Comparison of ENCODE assay signal across 8 cellular contexts in genomic region chr12:42482820-42483533, GRCh38.
DNase-seq lines count a peak whose midpoint lies in the region; ATAC-seq and TF ChIP-seq lines count a peak whose summit lies in the region.

No MANE protein-coding gene starts in this region.

- TF ChIP-seq CTCF in BE2C (IDR thresholded peaks at IDR 0.05; ENCODE audit: low read depth, low read length) = peak; percentile 77

- DNase-seq in BE2C (peak; percentile 90), NCI-H82 treated with DMSO at 0.1 percent for 48 hours (lab: John Stamatoyannopoulos, UW; ENCODE audit: unreplicated experiment) (peak; percentile 22), activated T-cell treated with anti-CD3 and anti-CD28 coated beads for 24 hours (ENCODE audit: low read depth) (peak; percentile 33), substantia nigra (lab: John Stamatoyannopoulos, UW) (peak in 40 of 49 donors; percentile 4 to 72 (median 30))

- peaks cover 11% of the 10 kb centered on the region; the same call in 1 of the 2 replicates for H3K4me1 ChIP-seq in BE2C
- H3K4me1 ChIP-seq in esophagus (ENCODE audit: control insufficient read depth in 2 of 2, insufficient read depth in 2 of 2, low read length in 1 of 2) = no peaks in the 10 kb centered on the region
- H3K4me1 ChIP-seq in muscle layer of colon (ENCODE audit: insufficient read depth, low read length) = peaks cover 8% of the 10 kb centered on the region

- H3K9ac ChIP-seq in muscle layer of colon (ENCODE audit: low read length) = peak overlapping the region; percentile 70

- H3K36me3 ChIP-seq in BE2C (no peaks in the 10 kb centered on the region), esophagus (ENCODE audit: control insufficient read depth in 2 of 2, insufficient read depth in 2 of 2, low read length in 1 of 2) (no peaks in the 10 kb centered on the region), muscle layer of colon (ENCODE audit: insufficient read depth, low read length) (no peaks in the 10 kb centered on the region)

- H3K9me3 ChIP-seq in BE2C (no peaks in the 10 kb centered on the region), esophagus (ENCODE audit: control insufficient read depth in 2 of 2, insufficient read depth in 1 of 2, low read depth in 1 of 2, low read length in 1 of 2) (no peaks in the 10 kb centered on the region), muscle layer of colon (ENCODE audit: low read length) (no peaks in the 10 kb centered on the region)

- H3K4me3 ChIP-seq in BE2C (ENCODE audit: low read depth, low read length) (peak overlapping the region; percentile 76), esophagus (ENCODE audit: low read depth in 1 of 2, low read length in 2 of 2) (peak overlapping the region; percentile 58 to 69), muscle layer of colon (ENCODE audit: low read depth in 1 of 2, low read length in 2 of 2) (peak overlapping the region; percentile 77 to 78)

- H3K27me3 ChIP-seq in BE2C = no peaks in the 10 kb centered on the region
- H3K27me3 ChIP-seq in esophagus (ENCODE audit: control insufficient read depth in 1 of 2, insufficient read depth in 2 of 2, low read length in 2 of 2) = no peaks in the 10 kb centered on the region
- peaks cover 0 to 6% of the 10 kb centered on the region in 2 donors for H3K27me3 ChIP-seq in muscle layer of colon (ENCODE audit: control insufficient read depth in 1 of 2, insufficient read depth in 2 of 2, low read length in 2 of 2)

- peak; percentile 79 for ATAC-seq in GM18868 (IDR thresholded peaks at IDR 0.05; ENCODE audit: unreplicated experiment)
- peak; percentile 70 for ATAC-seq in HG03064 (IDR thresholded peaks at IDR 0.05; ENCODE audit: low read depth, unreplicated experiment)

- WGBS in esophagus, 2 donors = 0 to 1% methylated on average over 76 to 80 of the region's 80 CpGs

- H3K27ac ChIP-seq in esophagus (ENCODE audit: low read depth in 2 of 2, low read length in 1 of 2) = peak overlapping the region; percentile 47 to 74
- peak overlapping the region; percentile 82 for H3K27ac ChIP-seq in muscle layer of colon (ENCODE audit: low read depth, low read length)
- no peak overlapping the region for H3K27ac ChIP-seq in substantia nigra (ENCODE audit: low read depth, low read length, poor library complexity, severe bottlenecking)

Comparison
In these comparisons a context has a peak if more than half of its experiments do, and no peak if none do; other contexts are left out.
1. DNase-seq: peak in every context shown above with its lines; median percentile 90 in BE2C; 33 in activated T-cell treated with anti-CD3 and anti-CD28 coated beads for 24 hours; 30 in substantia nigra; 22 in NCI-H82 treated with DMSO at 0.1 percent for 48 hours.